In the genomic region with DNA sequence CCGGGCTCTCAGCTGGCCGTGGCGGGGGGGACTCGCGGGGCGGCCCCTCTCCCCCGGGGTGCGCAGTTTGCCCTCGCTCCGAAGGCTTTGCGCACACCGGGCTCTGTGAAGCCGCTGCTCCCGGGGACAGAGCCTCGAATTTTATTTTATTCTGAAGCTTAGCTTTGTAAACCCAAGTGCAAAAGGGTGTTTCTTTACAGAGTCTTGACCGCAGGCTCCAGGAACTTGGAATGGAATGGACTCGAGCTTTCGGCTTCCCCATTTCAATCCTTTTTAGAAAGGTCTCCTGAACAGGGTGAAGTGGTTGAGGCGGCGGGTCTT, we compare ENCODE assay signal across 21 cellular contexts. TPM values are rescaled to one million over a fixed set of nuclear protein-coding genes. Genes with fewer than 3 reads are reported as not detected.
DNase-seq lines count a peak whose midpoint lies in the region; ATAC-seq and TF ChIP-seq lines count a peak whose summit lies in the region.
"Had no signal": no experiment of that assay in that cellular context is flagged by ENCODE, and none has a peak within 500 bp of the region (broad histone marks: within the 10 kb centered on the region; RNA-seq: fewer than 3 reads in every experiment).

No MANE protein-coding gene starts in this region.

- peaks cover 1% of the 10 kb centered on the region for H3K36me3 Mint-ChIP-seq in progenitor cell of endocrine pancreas (ENCODE audit: insufficient read depth)
- H3K36me3 Mint-ChIP-seq in activated CD8-positive, alpha-beta memory T cell treated with anti-CD3 and anti-CD28 coated beads, Interleukin-2, amount 10 ng/mL, durations not matched to agents 7 days and 5 days = peaks cover 2% of the 10 kb centered on the region

- intact Hi-C loops in body of pancreas (cut with DNase I) = no loop called here

- peaks cover 6% of the 10 kb centered on the region for H3K4me1 Mint-ChIP-seq in progenitor cell of endocrine pancreas (ENCODE audit: low read depth)
- peaks cover 13% of the 10 kb centered on the region for H3K4me1 Mint-ChIP-seq in activated CD8-positive, alpha-beta memory T cell treated with anti-CD3 and anti-CD28 coated beads, Interleukin-2, amount 10 ng/mL, durations not matched to agents 7 days and 5 days

- peak overlapping the region; percentile 69 for H3K4me3 ChIP-seq in HUES48 (ENCODE audit: low read depth, low read length)
- H3K4me3 ChIP-seq in ectodermal cell (ENCODE audit: insufficient read depth, low read depth, low read length) = peak overlapping the region; percentile 51
- H3K4me3 ChIP-seq in iPS-18a (ENCODE audit: low read length) = peak overlapping the region; percentile 54
- H3K4me3 ChIP-seq in body of pancreas = no peak overlapping the region
- H3K4me3 ChIP-seq: BLaER1 treated with 17β-estradiol and CSF1 and Interleukin-3, amounts not matched to agents 10 nM and 100 nM; HAP-1 had no signal

- H3K9ac ChIP-seq in HUES48 (ENCODE audit: low read depth, low read length) (no peak overlapping the region), iPS-18a (ENCODE audit: low read length) (no peak overlapping the region)
- H3K9ac ChIP-seq: BLaER1 treated with 17β-estradiol and CSF1 and Interleukin-3, amounts not matched to agents 10 nM and 100 nM had no signal

- no peaks in the 10 kb centered on the region for H3K9me3 ChIP-seq in HUES48 (ENCODE audit: control insufficient read depth, insufficient read depth, low read length)
- no peaks in the 10 kb centered on the region for H3K9me3 ChIP-seq in ectodermal cell (ENCODE audit: control insufficient read depth, low read length)
- H3K9me3 ChIP-seq in iPS-18a (ENCODE audit: control insufficient read depth, low read depth, low read length) = no peaks in the 10 kb centered on the region
- no peaks in the 10 kb centered on the region for H3K9me3 ChIP-seq in body of pancreas
- H3K9me3 ChIP-seq: HAP-1 had no signal

- H3K4me3 Mint-ChIP-seq in progenitor cell of endocrine pancreas (ENCODE audit: low read depth) = peak overlapping the region; percentile 48
- no peak overlapping the region for H3K4me3 Mint-ChIP-seq in activated CD8-positive, alpha-beta memory T cell treated with anti-CD3 and anti-CD28 coated beads, Interleukin-2, amount 10 ng/mL, durations not matched to agents 7 days and 5 days

- WGBS in ectodermal cell, 2 experiments = 16 to 19% methylated on average over 20 of the region's 20 CpGs
- WGBS in body of pancreas, 2 donors = 2 to 5% methylated on average over 16 to 20 of the region's 20 CpGs

- POLR2A ChIA-PET in RWPE1 (lab: Yijun Ruan, JAX; ENCODE audit: low non-redundant PET) = no interaction called here

- no peak for ATAC-seq in activated CD8-positive, alpha-beta memory T cell treated with anti-CD3 and anti-CD28 coated beads, Interleukin-2, amount 10 ng/mL, durations not matched to agents 7 days and 5 days
- no peak for ATAC-seq in body of pancreas

- no peaks in the 10 kb centered on the region for H3K9me3 Mint-ChIP-seq in progenitor cell of endocrine pancreas (ENCODE audit: low read depth)
- peaks cover 2% of the 10 kb centered on the region for H3K9me3 Mint-ChIP-seq in activated CD8-positive, alpha-beta memory T cell treated with anti-CD3 and anti-CD28 coated beads, Interleukin-2, amount 10 ng/mL, durations not matched to agents 7 days and 5 days (ENCODE audit: low read depth)

- CTCF ChIA-PET in RWPE1 (lab: Yijun Ruan, JAX) = no interaction called here
- CTCF ChIA-PET in activated CD8-positive, alpha-beta memory T cell treated with anti-CD3 and anti-CD28 coated beads, Interleukin-2, amount 10 ng/mL, durations not matched to agents 7 days and 5 days (lab: Charles Lee) = no interaction called here

- H3K27ac ChIP-seq in HUES48 (ENCODE audit: low read depth, low read length) = no peak overlapping the region
- no peak overlapping the region for H3K27ac ChIP-seq in ectodermal cell (ENCODE audit: insufficient read depth, low read depth, low read length, poor library complexity, severe bottlenecking)
- H3K27ac ChIP-seq in iPS-18a (ENCODE audit: low read length) = no peak overlapping the region
- H3K27ac ChIP-seq in RWPE1 = no peak overlapping the region
- no peak overlapping the region for H3K27ac ChIP-seq in body of pancreas
- H3K27ac ChIP-seq: BLaER1 treated with 17β-estradiol and CSF1 and Interleukin-3, amounts not matched to agents 10 nM and 100 nM had no signal

- H3K27ac Mint-ChIP-seq in progenitor cell of endocrine pancreas = no peak overlapping the region
- H3K27ac Mint-ChIP-seq in activated CD8-positive, alpha-beta memory T cell treated with anti-CD3 and anti-CD28 coated beads, Interleukin-2, amount 10 ng/mL, durations not matched to agents 7 days and 5 days = no peak overlapping the region

- H3K27me3 ChIP-seq in HUES48 (ENCODE audit: control insufficient read depth, insufficient read depth, low read length) (peaks cover 69% of the 10 kb centered on the region), ectodermal cell (ENCODE audit: control insufficient read depth, insufficient read depth, low read length, poor library complexity, severe bottlenecking) (peaks cover 72% of the 10 kb centered on the region), iPS-18a (ENCODE audit: control insufficient read depth, insufficient read depth, low read length) (peaks cover 75% of the 10 kb centered on the region), body of pancreas (peaks cover 0 to 17% of the 10 kb centered on the region in 2 donors)
- H3K27me3 ChIP-seq: BLaER1 treated with 17β-estradiol and CSF1 and Interleukin-3, amounts not matched to agents 10 nM and 100 nM had no signal

- no peak for TF ChIP-seq POLR2A in body of pancreas (IDR thresholded peaks at IDR 0.05)

- TF ChIP-seq CTCF in progenitor cell of endocrine pancreas (IDR thresholded peaks at IDR 0.05; ENCODE audit: unreplicated experiment) = no peak
- no peak for TF ChIP-seq CTCF in RWPE1 (conservative IDR thresholded peaks at IDR 0.05; ENCODE audit: low read depth)
- no peak for TF ChIP-seq CTCF in body of pancreas (IDR thresholded peaks at IDR 0.05)

- H3K36me3 ChIP-seq in HUES48 (ENCODE audit: control insufficient read depth, insufficient read depth, low read length) = no peaks in the 10 kb centered on the region
- H3K36me3 ChIP-seq in ectodermal cell (ENCODE audit: control insufficient read depth, insufficient read depth, low read length) = no peaks in the 10 kb centered on the region
- no peaks in the 10 kb centered on the region for H3K36me3 ChIP-seq in iPS-18a (ENCODE audit: control insufficient read depth, low read depth, low read length)
- no peaks in the 10 kb centered on the region for H3K36me3 ChIP-seq in body of pancreas (replicated peaks in 1 of 2; ENCODE audit: insufficient read depth in 1 of 2, low read depth in 2 of 2)
- H3K36me3 ChIP-seq: BLaER1 treated with 17β-estradiol and CSF1 and Interleukin-3, amounts not matched to agents 10 nM and 100 nM; HAP-1 had no signal

- peaks cover 83% of the 10 kb centered on the region for H3K27me3 Mint-ChIP-seq in progenitor cell of endocrine pancreas
- H3K27me3 Mint-ChIP-seq in activated CD8-positive, alpha-beta memory T cell treated with anti-CD3 and anti-CD28 coated beads, Interleukin-2, amount 10 ng/mL, durations not matched to agents 7 days and 5 days = peaks cover 87% of the 10 kb centered on the region

- DNase-seq in progenitor cell of endocrine pancreas (ENCODE audit: low spot score, unreplicated experiment) = no peak
- DNase-seq in RWPE1 (ENCODE audit: low spot score) = no peak
- DNase-seq in activated CD8-positive, alpha-beta memory T cell treated with anti-CD3 and anti-CD28 coated beads, Interleukin-2, amount 10 ng/mL, durations not matched to agents 7 days and 5 days = no peak
- DNase-seq in DMS114 treated with DMSO at 0.1 percent for 48 hours (lab: John Stamatoyannopoulos, UW; ENCODE audit: unreplicated experiment) = no peak
- no peak for DNase-seq in body of pancreas
- DNase-seq: DMS153, EL, KBM-7, NCI-H1048, NCI-H146, NCI-H2227 treated with DMSO at 0.1 percent for 48 hours, NCI-H524 treated with DMSO at 0.1 percent for 48 hours, OCI-M1 had no signal

- peaks cover 30% of the 10 kb centered on the region for H3K4me1 ChIP-seq in HUES48 (ENCODE audit: control insufficient read depth, insufficient read depth, low read length)
- peaks cover 13% of the 10 kb centered on the region for H3K4me1 ChIP-seq in ectodermal cell (ENCODE audit: control insufficient read depth, insufficient read depth, low read length)
- H3K4me1 ChIP-seq in iPS-18a (ENCODE audit: control insufficient read depth, low read depth, low read length) = peaks cover 32% of the 10 kb centered on the region
- H3K4me1 ChIP-seq in body of pancreas = peaks cover 31% of the 10 kb centered on the region
- H3K4me1 ChIP-seq: HAP-1 had no signal

RNA-seq across cellular contexts. Expression of a gene that starts 2.0 kb away (rescaled TPM):
- polyA plus RNA-seq in ectodermal cell (2013, experiment 1 of 4) = not detected
- 0.02 TPM for polyA plus RNA-seq in ectodermal cell (2013, experiment 2 of 4)
- polyA plus RNA-seq in ectodermal cell (2013, experiment 3 of 4) = not detected
- not detected for polyA plus RNA-seq in ectodermal cell (2013, experiment 4 of 4)
- 2.9 and 4.0 TPM in 2 replicates for total RNA-seq in progenitor cell of endocrine pancreas
- total RNA-seq in activated CD8-positive, alpha-beta memory T cell treated with anti-CD3 and anti-CD28 coated beads, Interleukin-2, amount 10 ng/mL, durations not matched to agents 7 days and 5 days = not detected
- under 1 TPM in 1 of 2 donors, not detected in 1; under 0.01 TPM for total RNA-seq in body of pancreas
- total RNA-seq: M059J, SK-MEL-5 had no signal
- polyA plus RNA-seq: AG04450 had no signal

Comparison
In these comparisons a context has a peak if more than half of its experiments do, and no peak if none do; other contexts are left out.
1. H3K4me3 ChIP-seq: peak in HUES48 (single experiment), ectodermal cell (single experiment) and iPS-18a (single experiment); none in body of pancreas (0 of 2).